Comparison of ENCODE assay signal across 1 cellular context in the genomic region with DNA sequence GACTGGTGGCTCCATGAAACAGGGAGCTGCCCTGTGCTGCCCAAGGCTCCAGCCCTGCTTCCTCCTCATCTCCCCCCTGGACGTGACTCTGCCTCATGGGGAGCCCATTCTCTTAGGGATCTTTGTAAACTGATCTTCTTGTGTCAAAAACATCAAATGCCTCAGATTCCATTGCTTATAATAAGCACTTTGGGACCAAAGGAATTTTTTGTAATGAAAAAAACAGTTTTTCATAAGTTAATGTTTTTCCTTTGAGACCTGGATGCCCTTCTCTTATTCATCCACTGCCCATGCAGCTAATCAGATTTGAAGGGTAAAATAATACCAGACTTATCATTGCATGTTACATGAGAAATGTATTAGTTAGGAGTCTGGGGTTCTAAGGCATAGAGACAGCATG.
TF ChIP-seq lines count a peak whose summit lies in the region.

No MANE protein-coding gene starts in this region.

TF ChIP-seq in SK-N-SH, 30 proteins besides CTCF, POLR2A, EP300 and RAD21 (continued from another document):
- peak; percentile 75; the same call in 1 of the 2 replicates for TF ChIP-seq TEAD4 (IDR thresholded peaks at IDR 0.05; ENCODE audit: borderline replicate concordance, insufficient read depth)
- TF ChIP-seq ELF1 (IDR thresholded peaks at IDR 0.05) = no peak
- no peak for TF ChIP-seq GABPA (IDR thresholded peaks at IDR 0.05; ENCODE audit: low read depth)
- TF ChIP-seq NFIC (IDR thresholded peaks at IDR 0.05; ENCODE audit: borderline replicate concordance) = no peak
- no peak; the same call in 1 of the 2 replicates for TF ChIP-seq MEF2A (IDR thresholded peaks at IDR 0.05; ENCODE audit: borderline replicate concordance, low read depth)
- no peak for TF ChIP-seq SIN3A (IDR thresholded peaks at IDR 0.05; ENCODE audit: borderline replicate concordance, low read depth, low read length)
- TF ChIP-seq, protein P1, sequence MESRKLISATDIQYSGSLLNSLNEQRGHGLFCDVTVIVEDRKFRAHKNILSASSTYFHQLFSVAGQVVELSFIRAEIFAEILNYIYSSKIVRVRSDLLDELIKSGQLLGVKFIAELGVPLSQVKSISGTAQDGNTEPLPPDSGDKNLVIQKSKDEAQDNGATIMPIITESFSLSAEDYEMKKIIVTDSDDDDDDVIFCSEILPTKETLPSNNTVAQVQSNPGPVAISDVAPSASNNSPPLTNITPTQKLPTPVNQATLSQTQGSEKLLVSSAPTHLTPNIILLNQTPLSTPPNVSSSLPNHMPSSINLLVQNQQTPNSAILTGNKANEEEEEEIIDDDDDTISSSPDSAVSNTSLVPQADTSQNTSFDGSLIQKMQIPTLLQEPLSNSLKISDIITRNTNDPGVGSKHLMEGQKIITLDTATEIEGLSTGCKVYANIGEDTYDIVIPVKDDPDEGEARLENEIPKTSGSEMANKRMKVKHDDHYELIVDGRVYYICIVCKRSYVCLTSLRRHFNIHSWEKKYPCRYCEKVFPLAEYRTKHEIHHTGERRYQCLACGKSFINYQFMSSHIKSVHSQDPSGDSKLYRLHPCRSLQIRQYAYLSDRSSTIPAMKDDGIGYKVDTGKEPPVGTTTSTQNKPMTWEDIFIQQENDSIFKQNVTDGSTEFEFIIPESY (IDR thresholded peaks at IDR 0.05; ENCODE audit: borderline replicate concordance, low read depth) = no peak
- TF ChIP-seq POLR2AphosphoS5 (IDR thresholded peaks at IDR 0.05; ENCODE audit: low read depth, low read length) = peak; percentile 47; the same call in 1 of the 2 replicates
